9 cellular contexts compared by ENCODE assay signal in the genomic region with DNA sequence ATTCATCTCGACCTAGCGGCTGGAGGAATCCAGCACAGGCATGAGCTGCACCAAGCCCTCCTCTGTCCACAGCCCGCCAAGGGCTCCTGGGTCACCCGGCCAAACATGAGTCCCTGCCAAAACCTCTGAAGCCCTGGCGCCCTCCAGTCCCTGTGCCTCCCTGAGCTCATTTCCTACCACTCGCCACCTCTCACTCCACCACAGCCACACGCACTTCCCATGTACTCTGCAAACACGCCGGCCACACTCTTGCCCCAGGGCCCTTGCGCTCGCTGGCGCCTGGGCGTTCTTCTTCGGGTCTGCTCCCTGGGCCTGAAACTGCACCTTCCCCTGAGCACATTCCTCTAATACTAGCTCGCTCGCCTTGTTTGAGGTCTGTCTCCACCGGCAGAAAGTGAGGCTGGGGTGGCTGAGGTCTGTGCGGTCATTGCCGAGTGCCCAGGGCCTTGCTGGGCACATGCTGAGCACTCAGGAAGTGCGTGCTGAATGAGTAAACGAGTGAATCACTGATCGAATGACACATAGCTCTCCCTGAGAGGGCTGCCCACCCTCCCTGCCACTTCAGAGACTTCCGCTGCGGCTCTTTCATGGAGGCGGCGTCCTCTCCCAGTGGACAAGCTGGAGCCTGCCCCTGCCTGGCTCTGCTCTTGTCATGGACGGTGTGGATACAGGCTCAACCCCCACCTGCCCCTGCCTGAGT. TPM values are rescaled to one million over a fixed set of nuclear protein-coding genes. Genes with fewer than 3 reads are reported as not detected.
A peak's percentile ranks its signal among the peaks of the same experiment; 100 is the strongest.
DNase-seq lines count a peak whose midpoint lies in the region; ATAC-seq and TF ChIP-seq lines count a peak whose summit lies in the region.
"Had no signal": no experiment of that assay in that cellular context is flagged by ENCODE, and none has a peak within 500 bp of the region (broad histone marks: within the 10 kb centered on the region; RNA-seq: fewer than 3 reads in every experiment).

No MANE protein-coding gene starts in this region.

- H3K27ac ChIP-seq in body of pancreas = no peak overlapping the region

- no peaks in the 10 kb centered on the region for H3K36me3 ChIP-seq in body of pancreas (replicated peaks in 1 of 2; ENCODE audit: insufficient read depth in 1 of 2, low read depth in 2 of 2)

- TF ChIP-seq CTCF in body of pancreas (IDR thresholded peaks at IDR 0.05) = no peak

- DNase-seq in DMS53 treated with DMSO at 0.1 percent for 48 hours (lab: John Stamatoyannopoulos, UW; ENCODE audit: unreplicated experiment) (peak; percentile 14), NCI-H2107 treated with DMSO at 0.1 percent for 48 hours (lab: John Stamatoyannopoulos, UW; ENCODE audit: unreplicated experiment) (peak; percentile 25), body of pancreas (no peak), mucosa of gallbladder (ENCODE audit: low spot score) (peak; percentile 54), NK-92 (lab: John Stamatoyannopoulos, UW; ENCODE audit: unreplicated experiment) (no peak), globus pallidus (ENCODE audit: low spot score) (no peak), GDM1 (lab: John Stamatoyannopoulos, UW) (no peak)
- no peak for DNase-seq in effector memory CD8-positive, alpha-beta T cell
- DNase-seq: activated CD4-positive, alpha-beta T cell treated with anti-CD3 and anti-CD28 coated beads, Interleukin-2, amount 10 ng/mL, durations not matched to agents 7 days and 5 days had no signal

- H3K4me3 ChIP-seq in body of pancreas = no peak overlapping the region

- H3K27me3 ChIP-seq in body of pancreas = no peaks in the 10 kb centered on the region

- intact Hi-C loops in body of pancreas (cut with DNase I) = no loop called here

- no peak overlapping the region for H3K4me3 Mint-ChIP-seq in effector memory CD8-positive, alpha-beta T cell
- H3K4me3 Mint-ChIP-seq: activated CD4-positive, alpha-beta T cell treated with anti-CD3 and anti-CD28 coated beads, Interleukin-2, amount 10 ng/mL, durations not matched to agents 7 days and 5 days had no signal

- H3K36me3 Mint-ChIP-seq in effector memory CD8-positive, alpha-beta T cell (ENCODE audit: insufficient read depth) = no peaks in the 10 kb centered on the region

- peak; percentile 12 for ATAC-seq in body of pancreas
- no peak for ATAC-seq in effector memory CD8-positive, alpha-beta T cell (replicated peaks)

- no peaks in the 10 kb centered on the region for H3K4me1 Mint-ChIP-seq in effector memory CD8-positive, alpha-beta T cell (ENCODE audit: low read depth in 2 of 2)
- H3K4me1 Mint-ChIP-seq: activated CD4-positive, alpha-beta T cell treated with anti-CD3 and anti-CD28 coated beads, Interleukin-2, amount 10 ng/mL, durations not matched to agents 7 days and 5 days had no signal

- no peaks in the 10 kb centered on the region for H3K4me1 ChIP-seq in body of pancreas

- no peaks in the 10 kb centered on the region for H3K9me3 Mint-ChIP-seq in effector memory CD8-positive, alpha-beta T cell
- H3K9me3 Mint-ChIP-seq: activated CD4-positive, alpha-beta T cell treated with anti-CD3 and anti-CD28 coated beads, Interleukin-2, amount 10 ng/mL, durations not matched to agents 7 days and 5 days had no signal

- peaks cover 48 to 75% of the 10 kb centered on the region in 2 donors for H3K27me3 Mint-ChIP-seq in effector memory CD8-positive, alpha-beta T cell
- H3K27me3 Mint-ChIP-seq: activated CD4-positive, alpha-beta T cell treated with anti-CD3 and anti-CD28 coated beads, Interleukin-2, amount 10 ng/mL, durations not matched to agents 7 days and 5 days had no signal

- 78 to 81% methylated on average over 17 to 27 of the region's 27 CpGs for WGBS in body of pancreas, 2 donors

- no peaks in the 10 kb centered on the region for H3K9me3 ChIP-seq in body of pancreas

- peak overlapping the region in 1 of 2 donors; percentile 74 for H3K27ac Mint-ChIP-seq in effector memory CD8-positive, alpha-beta T cell
- H3K27ac Mint-ChIP-seq: activated CD4-positive, alpha-beta T cell treated with anti-CD3 and anti-CD28 coated beads, Interleukin-2, amount 10 ng/mL, durations not matched to agents 7 days and 5 days had no signal

- no peak for TF ChIP-seq POLR2A in body of pancreas (IDR thresholded peaks at IDR 0.05)

RNA-seq across cellular contexts. Expression of gene DLK1, which starts 33.7 kb away (rescaled TPM):
- total RNA-seq in body of pancreas (10 to 100 TPM; 26.2 to 33.0 TPM), mucosa of gallbladder (7.0 TPM)
- total RNA-seq: activated CD4-positive, alpha-beta T cell treated with anti-CD3 and anti-CD28 coated beads, Interleukin-2, amount 10 ng/mL, durations not matched to agents 7 days and 5 days had no signal

Comparison
In these comparisons a context has a peak if more than half of its experiments do, and no peak if none do; other contexts are left out.
1. DNase-seq: peak in DMS53 treated with DMSO at 0.1 percent for 48 hours (single experiment), NCI-H2107 treated with DMSO at 0.1 percent for 48 hours (single experiment) and mucosa of gallbladder (single experiment); none in body of pancreas (0 of 4), NK-92 (single experiment), globus pallidus (single experiment), effector memory CD8-positive, alpha-beta T cell (0 of 3) and GDM1 (single experiment).